Comparison of ENCODE assay signal across 1 cellular context in genomic region chr10:128854965-128855364, GRCh38.
TF ChIP-seq lines count a peak whose summit lies in the region.

No MANE protein-coding gene starts in this region.

TF ChIP-seq in SK-N-SH, 30 proteins besides CTCF, POLR2A, EP300 and RAD21 (continued from another document):
- TF ChIP-seq MAX (IDR thresholded peaks at IDR 0.05; ENCODE audit: low read depth) (no peak), RXRA (IDR thresholded peaks at IDR 0.05; ENCODE audit: borderline replicate concordance, low read depth) (no peak), NFIC (IDR thresholded peaks at IDR 0.05; ENCODE audit: borderline replicate concordance) (no peak), RCOR1 (IDR thresholded peaks at IDR 0.05; ENCODE audit: low read length) (no peak), ZBTB33 (IDR thresholded peaks at IDR 0.05; ENCODE audit: borderline replicate concordance, low read depth) (no peak), ELF1 (IDR thresholded peaks at IDR 0.05) (no peak), GABPA (IDR thresholded peaks at IDR 0.05; ENCODE audit: low read depth) (no peak), REST (IDR thresholded peaks at IDR 0.05; ENCODE audit: low read depth, low read length) (no peak)
TF ChIP-seq in SK-N-SH: peak in this region for 0.
